ENCODE assay signal across 19 cellular contexts in the genomic region with DNA sequence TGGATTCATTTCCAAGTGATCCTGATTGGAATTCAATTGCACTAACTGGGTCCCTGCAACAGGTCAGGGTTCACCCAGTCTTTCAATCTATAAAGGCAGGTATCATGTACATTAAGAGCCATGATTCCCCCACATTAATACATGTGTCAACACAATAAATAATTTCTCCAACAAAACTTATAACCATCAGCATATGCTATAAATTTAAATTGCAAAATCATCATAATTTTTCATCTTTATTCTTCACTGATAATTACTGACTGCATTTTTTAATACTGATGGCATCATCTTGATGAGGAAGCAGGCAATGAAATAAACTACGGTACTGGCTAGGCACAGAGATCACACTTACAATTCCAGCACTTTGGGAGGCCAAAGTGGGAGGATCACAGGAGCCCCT. TPM values are rescaled to one million over a fixed set of nuclear protein-coding genes. Genes with fewer than 3 reads are reported as not detected.
DNase-seq lines count a peak whose midpoint lies in the region; ATAC-seq, FAIRE-seq and TF ChIP-seq lines count a peak whose summit lies in the region.
"Had no signal": no experiment of that assay in that cellular context is flagged by ENCODE, and none has a peak within 500 bp of the region (broad histone marks: within the 10 kb centered on the region; RNA-seq: fewer than 3 reads in every experiment).

No MANE protein-coding gene starts in this region.

- no peak for ATAC-seq in SK-N-SH treated with all-trans-retinoic acid at 6 μM for 48 hours
- no peak for ATAC-seq in upper lobe of right lung
- ATAC-seq in pancreas, result no peak
- ATAC-seq in GM21619 (IDR thresholded peaks at IDR 0.05; ENCODE audit: unreplicated experiment), result no peak
- ATAC-seq: activated CD8-positive, alpha-beta T cell treated with anti-CD3 and anti-CD28 coated beads for 36 hours; activated T-cell treated with anti-CD3 and anti-CD28 coated beads, Interleukin-2, amount 50 U/mL, for 72 hours; naive thymus-derived CD8-positive, alpha-beta T cell; stimulated activated naive B cell treated with anti-CD40 and anti-IgM and Interleukin-4, amounts not matched to agents 10 μg/mL and 1 μg/mL and 100 μg/mL, for 72 hours; WTC11 had no signal

- peak overlapping the region in 1 of 2 experiments; percentile 95; a peak in 2 of 4 replicates for H3K27ac ChIP-seq in SK-N-SH (ENCODE audit: low read depth in 2 of 2, low read length in 1 of 2)
- peak overlapping the region; percentile 88 to 96 for H3K27ac ChIP-seq in coronary artery
- peak overlapping the region; percentile 4 for H3K27ac ChIP-seq in rectal smooth muscle tissue (ENCODE audit: low read depth, low read length)
- peak overlapping the region; percentile 72 for H3K27ac ChIP-seq in upper lobe of right lung
- no peak overlapping the region for H3K27ac ChIP-seq in pancreas
- H3K27ac ChIP-seq: HL-60 had no signal

- H3K9me3 ChIP-seq in SK-N-SH (no peaks in the 10 kb centered on the region), upper lobe of right lung (no peaks in the 10 kb centered on the region), pancreas (no peaks in the 10 kb centered on the region)

- intact Hi-C loops in upper lobe of right lung (cut with DNase I), result no loop called here
- intact Hi-C loops in pancreas (cut with DNase I), result no loop called here

- no peaks in the 10 kb centered on the region for H3K9me2 ChIP-seq in SK-N-SH

- no peak for TF ChIP-seq RAD21 in SK-N-SH (IDR thresholded peaks at IDR 0.05; ENCODE audit: low read length)

- peaks cover 16% of the 10 kb centered on the region for H4K20me1 ChIP-seq in SK-N-SH (ENCODE audit: insufficient read depth)

- no peak overlapping the region for H3K9ac ChIP-seq in SK-N-SH
- no peak overlapping the region for H3K9ac ChIP-seq in rectal smooth muscle tissue (ENCODE audit: low read length)

- no peak overlapping the region for H2AFZ ChIP-seq in SK-N-SH (ENCODE audit: low read depth)

- no peak for TF ChIP-seq EP300 in SK-N-SH (IDR thresholded peaks at IDR 0.05; ENCODE audit: borderline replicate concordance in 1 of 2, low read depth in 1 of 2, low read length in 1 of 2)

- H3K27me3 ChIP-seq in SK-N-SH (ENCODE audit: insufficient read depth) (no peaks in the 10 kb centered on the region), rectal smooth muscle tissue (ENCODE audit: control insufficient read depth, insufficient read depth, low read length) (no peaks in the 10 kb centered on the region), upper lobe of right lung (no peaks in the 10 kb centered on the region), pancreas (no peaks in the 10 kb centered on the region)
- H3K27me3 ChIP-seq: dorsolateral prefrontal cortex had no signal

- TF ChIP-seq CTCF in SK-N-SH (IDR thresholded peaks at IDR 0.05) (no peak), coronary artery (IDR thresholded peaks at IDR 0.05) (no peak), upper lobe of right lung (IDR thresholded peaks at IDR 0.05) (no peak), pancreas (IDR thresholded peaks at IDR 0.05) (no peak)

- POLR2A ChIA-PET in SK-N-SH (lab: Yijun Ruan, JAX), result no interaction called here

- DNase-seq in SK-N-SH, result no peak
- DNase-seq in coronary artery (ENCODE audit: low spot score), result no peak
- DNase-seq in upper lobe of right lung, result no peak
- no peak for DNase-seq in RPMI8226
- no peak for DNase-seq in pancreas
- DNase-seq: activated CD8-positive, alpha-beta T cell treated with anti-CD3 and anti-CD28 coated beads for 36 hours; activated T-cell treated with anti-CD3 and anti-CD28 coated beads, Interleukin-2, amount 50 U/mL, for 72 hours; dorsolateral prefrontal cortex; H9; naive thymus-derived CD8-positive, alpha-beta T cell; NCI-H1930; NCI-H446 treated with DMSO at 0.1 percent for 48 hours; stimulated activated naive B cell treated with anti-CD40 and anti-IgM and Interleukin-4, amounts not matched to agents 10 μg/mL and 1 μg/mL and 100 μg/mL, for 72 hours; T-helper 1 cell had no signal

- H3K4me1 ChIP-seq in SK-N-SH (ENCODE audit: control insufficient read depth in 1 of 2, insufficient read depth in 2 of 2, low read depth in 1 of 2, low read length in 1 of 2) (peaks cover 46 to 49% of the 10 kb centered on the region in 2 experiments; a peak in 3 of 4 replicates), rectal smooth muscle tissue (ENCODE audit: control insufficient read depth, insufficient read depth, low read length) (peaks cover 32% of the 10 kb centered on the region), upper lobe of right lung (peaks cover 61% of the 10 kb centered on the region), pancreas (peaks cover 18 to 54% (median 41%) of the 10 kb centered on the region in 3 donors)

- no peak overlapping the region for H3K4me3 ChIP-seq in SK-N-SH (ENCODE audit: low read depth in 2 of 2, low read length in 1 of 2)
- H3K4me3 ChIP-seq in coronary artery, result no peak overlapping the region
- H3K4me3 ChIP-seq in rectal smooth muscle tissue (ENCODE audit: low read length), result no peak overlapping the region
- H3K4me3 ChIP-seq in upper lobe of right lung, result no peak overlapping the region
- no peak overlapping the region for H3K4me3 ChIP-seq in pancreas
- H3K4me3 ChIP-seq: dorsolateral prefrontal cortex had no signal

- H3K4me2 ChIP-seq in SK-N-SH, result peak overlapping the region; percentile 83

- no peak for FAIRE-seq in pancreas (lab: Jason Lieb, UNC)

- CTCF ChIA-PET in SK-N-SH (lab: Yijun Ruan, JAX), result no interaction called here

- H3K36me3 ChIP-seq in SK-N-SH (replicated peaks in 1 of 2; ENCODE audit: control insufficient read depth in 1 of 2, insufficient read depth in 2 of 2, low read length in 1 of 2), result no peaks in the 10 kb centered on the region
- H3K36me3 ChIP-seq in rectal smooth muscle tissue (ENCODE audit: control insufficient read depth, insufficient read depth, low read length), result no peaks in the 10 kb centered on the region
- H3K36me3 ChIP-seq in upper lobe of right lung, result no peaks in the 10 kb centered on the region
- no peaks in the 10 kb centered on the region for H3K36me3 ChIP-seq in pancreas

- H3K79me2 ChIP-seq in SK-N-SH (ENCODE audit: insufficient read depth), result peaks cover 89% of the 10 kb centered on the region

- WGBS in SK-N-SH (ENCODE audit: low lambda C conversion rate), result 88% methylated on average over 1 of the region's 1 CpG
- 89 to 95% methylated on average over 1 of the region's 1 CpG for WGBS in pancreas, 2 donors

- peaks cover 29% of the 10 kb centered on the region for H3F3A ChIP-seq in SK-N-SH (replicated peaks; ENCODE audit: insufficient read depth)

TF ChIP-seq in SK-N-SH, 30 proteins besides CTCF, POLR2A, EP300 and RAD21 (continues in another document):
- no peak for TF ChIP-seq EZH2phosphoT487 (IDR thresholded peaks at IDR 0.05; ENCODE audit: borderline replicate concordance, low read depth)
- TF ChIP-seq, protein P1, sequence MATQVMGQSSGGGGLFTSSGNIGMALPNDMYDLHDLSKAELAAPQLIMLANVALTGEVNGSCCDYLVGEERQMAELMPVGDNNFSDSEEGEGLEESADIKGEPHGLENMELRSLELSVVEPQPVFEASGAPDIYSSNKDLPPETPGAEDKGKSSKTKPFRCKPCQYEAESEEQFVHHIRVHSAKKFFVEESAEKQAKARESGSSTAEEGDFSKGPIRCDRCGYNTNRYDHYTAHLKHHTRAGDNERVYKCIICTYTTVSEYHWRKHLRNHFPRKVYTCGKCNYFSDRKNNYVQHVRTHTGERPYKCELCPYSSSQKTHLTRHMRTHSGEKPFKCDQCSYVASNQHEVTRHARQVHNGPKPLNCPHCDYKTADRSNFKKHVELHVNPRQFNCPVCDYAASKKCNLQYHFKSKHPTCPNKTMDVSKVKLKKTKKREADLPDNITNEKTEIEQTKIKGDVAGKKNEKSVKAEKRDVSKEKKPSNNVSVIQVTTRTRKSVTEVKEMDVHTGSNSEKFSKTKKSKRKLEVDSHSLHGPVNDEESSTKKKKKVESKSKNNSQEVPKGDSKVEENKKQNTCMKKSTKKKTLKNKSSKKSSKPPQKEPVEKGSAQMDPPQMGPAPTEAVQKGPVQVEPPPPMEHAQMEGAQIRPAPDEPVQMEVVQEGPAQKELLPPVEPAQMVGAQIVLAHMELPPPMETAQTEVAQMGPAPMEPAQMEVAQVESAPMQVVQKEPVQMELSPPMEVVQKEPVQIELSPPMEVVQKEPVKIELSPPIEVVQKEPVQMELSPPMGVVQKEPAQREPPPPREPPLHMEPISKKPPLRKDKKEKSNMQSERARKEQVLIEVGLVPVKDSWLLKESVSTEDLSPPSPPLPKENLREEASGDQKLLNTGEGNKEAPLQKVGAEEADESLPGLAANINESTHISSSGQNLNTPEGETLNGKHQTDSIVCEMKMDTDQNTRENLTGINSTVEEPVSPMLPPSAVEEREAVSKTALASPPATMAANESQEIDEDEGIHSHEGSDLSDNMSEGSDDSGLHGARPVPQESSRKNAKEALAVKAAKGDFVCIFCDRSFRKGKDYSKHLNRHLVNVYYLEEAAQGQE (IDR thresholded peaks at IDR 0.05; ENCODE audit: low read depth, low read length), result no peak

TF ChIP-seq in SK-N-SH treated with all-trans-retinoic acid at 6 μM for 48 hours, 23 proteins besides CTCF, POLR2A, EP300 and RAD21:
- TF ChIP-seq RARB (CRISPR knock-in tag; IDR thresholded peaks at IDR 0.05) (no peak), TCF4 (CRISPR knock-in tag; IDR thresholded peaks at IDR 0.05; ENCODE audit: borderline replicate concordance) (no peak), OSR1 (CRISPR knock-in tag; IDR thresholded peaks at IDR 0.05) (no peak)
- TF ChIP-seq, protein P2, sequence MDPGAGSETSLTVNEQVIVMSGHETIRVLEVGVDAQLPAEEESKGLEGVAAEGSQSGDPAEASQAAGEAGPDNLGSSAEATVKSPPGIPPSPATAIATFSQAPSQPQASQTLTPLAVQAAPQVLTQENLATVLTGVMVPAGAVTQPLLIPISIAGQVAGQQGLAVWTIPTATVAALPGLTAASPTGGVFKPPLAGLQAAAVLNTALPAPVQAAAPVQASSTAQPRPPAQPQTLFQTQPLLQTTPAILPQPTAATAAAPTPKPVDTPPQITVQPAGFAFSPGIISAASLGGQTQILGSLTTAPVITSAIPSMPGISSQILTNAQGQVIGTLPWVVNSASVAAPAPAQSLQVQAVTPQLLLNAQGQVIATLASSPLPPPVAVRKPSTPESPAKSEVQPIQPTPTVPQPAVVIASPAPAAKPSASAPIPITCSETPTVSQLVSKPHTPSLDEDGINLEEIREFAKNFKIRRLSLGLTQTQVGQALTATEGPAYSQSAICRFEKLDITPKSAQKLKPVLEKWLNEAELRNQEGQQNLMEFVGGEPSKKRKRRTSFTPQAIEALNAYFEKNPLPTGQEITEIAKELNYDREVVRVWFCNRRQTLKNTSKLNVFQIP (CRISPR knock-in tag; IDR thresholded peaks at IDR 0.05; ENCODE audit: borderline replicate concordance, low read depth), result no peak

RNA-seq across cellular contexts. Expression of a gene that starts 59.4 kb away (rescaled TPM):
- polyA plus RNA-seq in SK-N-SH (2012; rRNA removed) (1.9 and 2.0 TPM in 2 replicates), pancreas (1 to 10 TPM; 2.5 to 4.5 TPM)
- 1.9 and 2.0 TPM in 2 replicates for polyA plus RNA-seq in SK-N-SH (2012; cell fraction: cytosol; rRNA removed)
- polyA plus RNA-seq in SK-N-SH (2012; cell fraction: nucleus; rRNA removed), result 4.1 and 5.0 TPM in 2 replicates
- total RNA-seq in upper lobe of right lung (29.0 TPM), pancreas (10 to 100 TPM in 4 of 6 donors, 1 to 10 TPM in 2; 8.7 to 17.6 (median 10.4) TPM)

Comparison
In these comparisons a context has a peak if more than half of its experiments do, and no peak if none do; other contexts are left out.
1. H3K27ac ChIP-seq: peak in coronary artery (2 of 2), rectal smooth muscle tissue (single experiment) and upper lobe of right lung (single experiment); none in pancreas (0 of 4).